ENCODE assay signal across 16 cellular contexts in the genomic region with DNA sequence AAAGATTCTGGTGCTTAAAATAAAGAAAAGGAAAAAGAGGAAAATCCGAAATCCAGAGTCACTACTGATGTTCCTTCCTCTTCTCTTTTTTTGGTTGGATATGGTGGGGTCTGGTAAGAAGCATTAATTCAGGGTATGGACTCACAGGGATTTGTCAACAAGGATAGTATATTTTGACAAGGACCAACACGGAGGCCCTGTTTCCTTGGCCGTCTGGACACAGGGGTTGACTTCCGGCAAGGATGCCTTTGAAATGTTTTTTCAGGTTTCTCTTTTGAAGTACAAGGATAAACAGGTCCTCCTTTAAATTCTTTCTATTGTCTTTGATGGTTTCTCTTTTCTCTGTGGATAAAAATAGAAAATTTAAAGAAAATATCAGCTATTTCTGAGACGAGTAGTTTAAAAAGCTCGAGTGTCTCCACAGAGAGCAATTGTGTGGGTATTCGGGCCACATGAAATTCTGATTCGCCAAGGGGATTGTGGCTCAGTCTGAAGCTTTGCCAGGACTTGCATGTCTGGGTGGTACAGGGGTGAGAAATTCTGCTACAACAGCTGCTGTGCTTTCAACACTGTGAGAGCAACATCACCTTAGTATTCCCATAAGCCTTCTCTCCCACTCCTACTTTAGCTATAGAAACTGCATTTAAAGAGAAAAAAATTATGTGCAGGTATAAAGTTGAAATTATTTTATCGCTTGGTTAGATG.
DNase-seq lines count a peak whose midpoint lies in the region; ATAC-seq and TF ChIP-seq lines count a peak whose summit lies in the region.
"Had no signal": no experiment of that assay in that cellular context is flagged by ENCODE, and none has a peak within 500 bp of the region (broad histone marks: within the 10 kb centered on the region; RNA-seq: fewer than 3 reads in every experiment).

No MANE protein-coding gene starts in this region.

- H3K27ac ChIP-seq in HUES64 (ENCODE audit: low read depth, low read length): peak overlapping the region; percentile 25; the same call in 1 of the 2 replicates
- peak overlapping the region; percentile 98 for H3K27ac ChIP-seq in SJCRH30
- H3K27ac ChIP-seq in iPS-20b (ENCODE audit: low read length): no peak overlapping the region
- no peak overlapping the region for H3K27ac ChIP-seq in parathyroid adenoma

- 47% methylated on average over 8 of the region's 9 CpGs for WGBS in HUES64

- H3K4me2 ChIP-seq in parathyroid adenoma (ENCODE audit: low read length): no peak overlapping the region

- H3K9ac ChIP-seq in HUES64 (ENCODE audit: low read depth, low read length) (no peak overlapping the region), iPS-20b (ENCODE audit: low read depth, low read length) (no peak overlapping the region; the same call in 1 of the 2 replicates), parathyroid adenoma (no peak overlapping the region)

- DNase-seq in SJCRH30 (peak; percentile 90 to 95), SKM-1 (lab: John Stamatoyannopoulos, UW; ENCODE audit: unreplicated experiment) (no peak)
- DNase-seq in activated CD8-positive, alpha-beta memory T cell treated with anti-CD3 and anti-CD28 coated beads for 24 hours: no peak
- DNase-seq: Caco-2; CD4-positive, alpha-beta T cell; DMS153; KG1; NCI-H1092 treated with DMSO at 0.1 percent for 48 hours; NCI-H1436 treated with DMSO at 0.1 percent for 48 hours; NCI-H2029 treated with DMSO at 0.1 percent for 48 hours; NCI-H526 had no signal

- H3K27me3 ChIP-seq in HUES64 (ENCODE audit: insufficient read depth, low read length) (peaks cover 2% of the 10 kb centered on the region; the same call in 1 of the 2 replicates), SJCRH30 (no peaks in the 10 kb centered on the region), iPS-20b (ENCODE audit: insufficient read depth, low read length) (no peaks in the 10 kb centered on the region), parathyroid adenoma (ENCODE audit: control insufficient read depth, insufficient read depth, low read length) (no peaks in the 10 kb centered on the region)

- peak overlapping the region; percentile 3 for H2AFZ ChIP-seq in parathyroid adenoma

- TF ChIP-seq CTCF in parathyroid adenoma (IDR thresholded peaks at IDR 0.05): no peak

- H3K9me3 ChIP-seq in HUES64 (ENCODE audit: insufficient read depth, low read depth, low read length): no peaks in the 10 kb centered on the region
- H3K9me3 ChIP-seq in SJCRH30 (replicated peaks): peaks cover 6% of the 10 kb centered on the region; the same call in 1 of the 2 replicates
- H3K9me3 ChIP-seq in iPS-20b (ENCODE audit: insufficient read depth, low read depth, low read length): peaks cover 6% of the 10 kb centered on the region; the same call in 1 of the 2 replicates
- H3K9me3 ChIP-seq in parathyroid adenoma (ENCODE audit: control insufficient read depth, low read length): no peaks in the 10 kb centered on the region
- H3K9me3 ChIP-seq: Caco-2 had no signal

- H3K4me3 ChIP-seq in HUES64 (ENCODE audit: low read length) (no peak overlapping the region), SJCRH30 (peak overlapping the region; percentile 42), iPS-20b (ENCODE audit: low read length) (peak overlapping the region; percentile 34; the same call in 1 of the 2 replicates), parathyroid adenoma (ENCODE audit: low read depth, low read length) (no peak overlapping the region)

- no peak for ATAC-seq in GM18517 (IDR thresholded peaks at IDR 0.05; ENCODE audit: unreplicated experiment)
- ATAC-seq: Right ventricle myocardium inferior had no signal

- no peaks in the 10 kb centered on the region for H3K79me2 ChIP-seq in parathyroid adenoma

- H3K36me3 ChIP-seq in HUES64 (ENCODE audit: insufficient read depth, low read length) (no peaks in the 10 kb centered on the region), SJCRH30 (no peaks in the 10 kb centered on the region), iPS-20b (ENCODE audit: insufficient read depth, low read depth, low read length) (no peaks in the 10 kb centered on the region), parathyroid adenoma (ENCODE audit: control insufficient read depth, insufficient read depth, low read length) (no peaks in the 10 kb centered on the region)

- peaks cover 55% of the 10 kb centered on the region for H3K4me1 ChIP-seq in HUES64 (ENCODE audit: insufficient read depth, low read length)
- H3K4me1 ChIP-seq in SJCRH30: peaks cover 20% of the 10 kb centered on the region
- peaks cover 34% of the 10 kb centered on the region; the same call in 1 of the 2 replicates for H3K4me1 ChIP-seq in iPS-20b (ENCODE audit: insufficient read depth, low read length)
- no peaks in the 10 kb centered on the region for H3K4me1 ChIP-seq in parathyroid adenoma
- H3K4me1 ChIP-seq: Caco-2 had no signal

Comparison
In these comparisons a context has a peak if more than half of its experiments do, and no peak if none do; other contexts are left out.
1. H3K27ac ChIP-seq: peak in HUES64 (single experiment) and SJCRH30 (single experiment); none in iPS-20b (single experiment) and parathyroid adenoma (single experiment).
2. H3K4me3 ChIP-seq: peak in SJCRH30 (single experiment) and iPS-20b (single experiment); none in HUES64 (single experiment) and parathyroid adenoma (single experiment).
3. DNase-seq: peak in SJCRH30 (2 of 2); none in activated CD8-positive, alpha-beta memory T cell treated with anti-CD3 and anti-CD28 coated beads for 24 hours (single experiment) and SKM-1 (single experiment).